ENCODE assay signal across 8 cellular contexts in genomic region chr15:55290361-55291057, GRCh38. TPM values are rescaled to one million over a fixed set of nuclear protein-coding genes. Genes with fewer than 3 reads are reported as not detected.
DNase-seq lines count a peak whose midpoint lies in the region; ATAC-seq, FAIRE-seq and TF ChIP-seq lines count a peak whose summit lies in the region.

No MANE protein-coding gene starts in this region.

- no peaks in the 10 kb centered on the region for H3K27me3 Mint-ChIP-seq in Calu3 (ENCODE audit: unreplicated experiment)

- H3K27ac Mint-ChIP-seq in Calu3 (ENCODE audit: unreplicated experiment): peak overlapping the region; percentile 52

- CTCF ChIA-PET in Calu3 (lab: Charles Lee): interaction anchor here (0.6 to 1.4 kb wide), 4 partner anchors 28 to 145 kb away, joined by 3 to 6 read pairs (median 5); no protein-coding TSS in a partner anchor

- peak overlapping the region; percentile 80 for H3K4me3 Mint-ChIP-seq in Calu3 (ENCODE audit: low read depth, unreplicated experiment)

- no peaks in the 10 kb centered on the region for H3K4me1 Mint-ChIP-seq in Calu3 (ENCODE audit: low read depth, unreplicated experiment)

- FAIRE-seq in endometrium (lab: Jason Lieb, UNC): peak; percentile 33

- intact Hi-C loops in Calu3 (cut with micrococcal nuclease; ENCODE audit: unreplicated experiment): loop anchor here (1.0 kb wide), 2 partner anchors 69 to 73 kb away; no protein-coding TSS in a partner anchor

- no peaks in the 10 kb centered on the region for H3K9me3 Mint-ChIP-seq in Calu3 (ENCODE audit: low read depth, unreplicated experiment)

- peak; percentile 69 for ATAC-seq in GM21390 (IDR thresholded peaks at IDR 0.05; ENCODE audit: unreplicated experiment)

- no TSS peak for BruUV-seq in Calu3 (replicated peaks; lab: Mats Ljungman, UMichigan)

- H3K36me3 Mint-ChIP-seq in Calu3 (ENCODE audit: insufficient read depth, unreplicated experiment): peaks cover 21% of the 10 kb centered on the region

- peak; percentile 89 for DNase-seq in Calu3
- DNase-seq in HT1080 (ENCODE audit: low read depth): peak; percentile 80
- DNase-seq in NOMO-1 treated with DMSO at 0.1 percent for 48 hours (lab: John Stamatoyannopoulos, UW; ENCODE audit: unreplicated experiment): peak; percentile 82
- DNase-seq in activated CD8-positive, alpha-beta memory T cell treated with anti-CD3 and anti-CD28 coated beads, Interleukin-2, amount 50 U/mL, for 24 hours (ENCODE audit: extremely low read depth): peak; percentile 64
- peak; percentile 72 for DNase-seq in midbrain (lab: John Stamatoyannopoulos, UW)
- peak; percentile 79 to 80 for DNase-seq in stimulated activated CD8-positive, alpha-beta memory T cell treated with anti-CD3 and anti-CD28 coated beads, Interleukin-15, amount 100 ng/mL, for 48 hours (ENCODE audit: low read depth in 2 of 2)

- TF ChIP-seq CTCF in Calu3 (IDR thresholded peaks at IDR 0.05; ENCODE audit: unreplicated experiment): peak; percentile 84

RNA-seq across cellular contexts. Expression of gene RAB27A, which starts 0.9 kb away (rescaled TPM):
- 25.1 and 28.9 TPM in 2 replicates for total RNA-seq in Calu3 (2022)
- total RNA-seq in HT1080 (2014; rRNA removed; shearing (Covaris generic)): 9.5 and 12.8 TPM in 2 replicates
- 27.3 and 29.6 TPM in 2 replicates for polyA plus RNA-seq in HT1080 (2015; cell fraction: cytosol; rRNA removed)
- polyA plus RNA-seq in HT1080 (2015; cell fraction: nucleus; rRNA removed): 19.7 and 20.1 TPM in 2 replicates

RNA-seq across cellular contexts. Expression of gene PIGBOS1, which starts 28.4 kb away (rescaled TPM):
- 16.6 and 17.1 TPM in 2 replicates for total RNA-seq in Calu3 (2022)
- total RNA-seq in HT1080 (2014; rRNA removed; shearing (Covaris generic)): 13.0 and 15.4 TPM in 2 replicates
- 26.0 and 30.3 TPM in 2 replicates for polyA plus RNA-seq in HT1080 (2015; cell fraction: cytosol; rRNA removed)
- 13.1 and 15.1 TPM in 2 replicates for polyA plus RNA-seq in HT1080 (2015; cell fraction: nucleus; rRNA removed)

RNA-seq across cellular contexts. Expression of gene PIGB, which starts 28.5 kb away (rescaled TPM):
- 17.5 and 23.5 TPM in 2 replicates for total RNA-seq in Calu3 (2022)
- total RNA-seq in HT1080 (2014; rRNA removed; shearing (Covaris generic)): 8.9 and 11.5 TPM in 2 replicates
- polyA plus RNA-seq in HT1080 (2015; cell fraction: cytosol; rRNA removed): 13.1 and 14.1 TPM in 2 replicates
- polyA plus RNA-seq in HT1080 (2015; cell fraction: nucleus; rRNA removed): 20.5 and 23.9 TPM in 2 replicates

Comparison
In these comparisons a context has a peak if more than half of its experiments do, and no peak if none do; other contexts are left out.
1. Peak in every context shown above with its lines: DNase-seq and ATAC-seq.